ENCODE assay signal across 8 cellular contexts in the genomic region with DNA sequence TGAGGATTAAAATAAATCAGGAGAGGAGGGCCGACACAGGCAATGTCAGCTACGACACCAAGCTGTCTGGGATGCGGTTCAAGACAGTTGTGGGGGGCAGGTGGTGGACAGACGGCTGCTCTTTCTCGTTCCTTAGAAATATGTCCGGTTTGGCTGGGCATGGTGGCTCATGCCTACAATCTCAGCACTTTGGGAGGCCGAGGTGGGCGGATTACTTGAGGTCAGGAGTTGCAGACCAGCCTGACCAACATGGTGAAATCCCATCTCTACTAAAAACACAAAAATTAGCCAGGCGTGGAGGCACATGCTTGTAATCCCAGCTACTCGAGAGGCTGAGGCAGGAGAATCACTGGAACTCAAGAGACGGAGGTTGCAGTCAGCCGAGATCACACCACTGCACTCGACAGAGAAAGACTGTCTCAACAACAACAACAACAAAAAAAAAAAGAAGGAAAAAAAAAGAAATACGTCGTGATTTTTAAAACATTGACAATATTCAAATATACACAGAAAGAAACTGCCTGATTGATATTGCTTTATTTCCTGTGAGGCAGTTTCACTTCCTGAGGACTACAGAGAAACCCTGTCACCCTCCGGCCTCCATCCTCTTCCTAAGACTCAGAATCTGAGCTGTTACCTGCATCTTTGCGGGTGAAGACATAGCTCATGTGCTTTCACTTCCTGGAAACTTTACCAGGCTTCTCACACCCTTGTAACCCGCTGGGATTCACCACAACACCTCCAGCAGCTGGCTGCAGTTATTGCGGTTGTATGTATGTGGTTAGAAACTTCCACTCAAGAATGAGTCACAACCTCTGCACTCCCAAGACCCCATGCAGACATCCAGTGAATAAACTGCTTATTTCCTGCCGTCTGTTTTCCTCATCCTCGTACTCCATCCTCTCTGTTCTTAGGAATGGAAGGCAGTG.
DNase-seq lines count a peak whose midpoint lies in the region; ATAC-seq, FAIRE-seq and TF ChIP-seq lines count a peak whose summit lies in the region.

No MANE protein-coding gene starts in this region.

- DNase-seq in AG09309 (ENCODE audit: low read depth) (peak; percentile 84), GM19239 (ENCODE audit: insufficient read length, low spot score) (no peak), SKM-1 treated with dmso at 0.1 percent for 144 hours (lab: John Stamatoyannopoulos, UW; ENCODE audit: unreplicated experiment) (peak; percentile 75), adrenal gland (peak in 5 of 7 donors; percentile 18 to 52 (median 23)), NCI-H2196 (lab: John Stamatoyannopoulos, UW; ENCODE audit: unreplicated experiment) (no peak), head of caudate nucleus (no peak)
- peak in 8 of 9 donors; percentile 45 to 79 (median 64) for DNase-seq in naive thymus-derived CD4-positive, alpha-beta T cell

- no peak for TF ChIP-seq POLR2A in adrenal gland (IDR thresholded peaks at IDR 0.05)

- peak overlapping the region; percentile 40 to 97 (median 86) for H3K27ac Mint-ChIP-seq in naive thymus-derived CD4-positive, alpha-beta T cell

- H3K9me3 Mint-ChIP-seq in naive thymus-derived CD4-positive, alpha-beta T cell, result no peaks in the 10 kb centered on the region

- FAIRE-seq in GM19239 (lab: Jason Lieb, UNC), result peak; percentile 99

- no peaks in the 10 kb centered on the region for H3K9me3 ChIP-seq in adrenal gland (replicated peaks in 1 of 3)
- H3K9me3 ChIP-seq in naive thymus-derived CD4-positive, alpha-beta T cell (ENCODE audit: control insufficient read depth in 2 of 3, low read length in 3 of 3), result no peaks in the 10 kb centered on the region

- CTCF ChIA-PET in naive thymus-derived CD4-positive, alpha-beta T cell (lab: Charles Lee), result no interaction called here

- no peaks in the 10 kb centered on the region for H3K36me3 ChIP-seq in adrenal gland (replicated peaks in 1 of 2)
- H3K36me3 ChIP-seq in naive thymus-derived CD4-positive, alpha-beta T cell (ENCODE audit: control insufficient read depth in 2 of 3, insufficient read depth in 3 of 3, low read length in 3 of 3), result no peaks in the 10 kb centered on the region

- intact Hi-C loops in adrenal gland (cut with DNase I) (no loop called here), head of caudate nucleus (cut with DNase I) (no loop called here)
- intact Hi-C loops in naive thymus-derived CD4-positive, alpha-beta T cell (cut with micrococcal nuclease), result loop anchor here (1.0 to 10.0 kb wide), 6 partner anchors 25 to 1059 kb away; a partner anchor contains a TSS

- H3K27ac ChIP-seq in adrenal gland, result no peak overlapping the region
- peak overlapping the region; percentile 34 for H3K27ac ChIP-seq in naive thymus-derived CD4-positive, alpha-beta T cell (ENCODE audit: low read depth, low read length)

- WGBS in adrenal gland, 4 donors, result 75 to 81% (median 79%) methylated on average over 21 of the region's 21 CpGs

- H3K4me3 ChIP-seq in AG09309 (ENCODE audit: control insufficient read depth, low read depth, low read length) (no peak overlapping the region), adrenal gland (no peak overlapping the region)
- peak overlapping the region; percentile 17 for H3K4me3 ChIP-seq in naive thymus-derived CD4-positive, alpha-beta T cell (ENCODE audit: low read length)

- POLR2A ChIA-PET in naive thymus-derived CD4-positive, alpha-beta T cell (lab: Charles Lee), result interaction anchor here (0.6 to 1.1 kb wide), 2 partner anchors 63 to 137 kb away, joined by 3 read pairs; no protein-coding TSS in a partner anchor

- no peaks in the 10 kb centered on the region for H3K27me3 Mint-ChIP-seq in naive thymus-derived CD4-positive, alpha-beta T cell

- no peaks in the 10 kb centered on the region for H3K27me3 ChIP-seq in adrenal gland
- no peaks in the 10 kb centered on the region for H3K27me3 ChIP-seq in naive thymus-derived CD4-positive, alpha-beta T cell (ENCODE audit: control insufficient read depth in 2 of 2, insufficient read depth in 2 of 2, low read length in 2 of 2)

- no peaks in the 10 kb centered on the region for H3K4me1 ChIP-seq in adrenal gland (replicated peaks in 1 of 2)
- H3K4me1 ChIP-seq in naive thymus-derived CD4-positive, alpha-beta T cell (ENCODE audit: control insufficient read depth in 2 of 2, insufficient read depth in 2 of 2, low read length in 2 of 2), result peaks cover 26 to 29% of the 10 kb centered on the region in 2 donors

- peak overlapping the region; percentile 69 to 89 (median 75) for H3K4me3 Mint-ChIP-seq in naive thymus-derived CD4-positive, alpha-beta T cell

- ATAC-seq in HG03342 (IDR thresholded peaks at IDR 0.05; ENCODE audit: unreplicated experiment), result peak; percentile 89
- peak; percentile 92 for ATAC-seq in naive thymus-derived CD4-positive, alpha-beta T cell

- no peak for TF ChIP-seq CTCF in AG09309 (IDR thresholded peaks at IDR 0.05; ENCODE audit: control insufficient read depth, insufficient read depth, low read depth, low read length, missing control alignments)
- no peak for TF ChIP-seq CTCF in adrenal gland (IDR thresholded peaks at IDR 0.05)

- peaks cover 26 to 91% (median 52%) of the 10 kb centered on the region in 7 donors for H3K4me1 Mint-ChIP-seq in naive thymus-derived CD4-positive, alpha-beta T cell

- peaks cover 0 to 8% (median 4%) of the 10 kb centered on the region in 5 donors for H3K36me3 Mint-ChIP-seq in naive thymus-derived CD4-positive, alpha-beta T cell

Comparison
In these comparisons a context has a peak if more than half of its experiments do, and no peak if none do; other contexts are left out.
1. DNase-seq: peak in AG09309 (single experiment), SKM-1 treated with dmso at 0.1 percent for 144 hours (single experiment), adrenal gland (5 of 7) and naive thymus-derived CD4-positive, alpha-beta T cell (8 of 9); none in GM19239 (single experiment), NCI-H2196 (single experiment) and head of caudate nucleus (0 of 42).
2. intact Hi-C loops: an anchor here in naive thymus-derived CD4-positive, alpha-beta T cell (1.0 to 10.0 kb wide); none called in adrenal gland and head of caudate nucleus.